In genomic region chr9:109500421-109500974, GRCh38 we compare ENCODE assay signal across 17 cellular contexts. TPM values are rescaled to one million over a fixed set of nuclear protein-coding genes. Genes with fewer than 3 reads are reported as not detected.
A peak's percentile ranks its signal among the peaks of the same experiment; 100 is the strongest.
DNase-seq lines count a peak whose midpoint lies in the region; ATAC-seq and TF ChIP-seq lines count a peak whose summit lies in the region.
"Had no signal": no experiment of that assay in that cellular context is flagged by ENCODE, and none has a peak within 500 bp of the region (broad histone marks: within the 10 kb centered on the region; RNA-seq: fewer than 3 reads in every experiment).

No MANE protein-coding gene starts in this region.

- H3K36me3 ChIP-seq in SK-N-SH (replicated peaks in 1 of 2; ENCODE audit: control insufficient read depth in 1 of 2, insufficient read depth in 2 of 2, low read length in 1 of 2) = no peaks in the 10 kb centered on the region
- H3K36me3 ChIP-seq in endocrine pancreas (ENCODE audit: control insufficient read depth, insufficient read depth, low read length) = no peaks in the 10 kb centered on the region
- H3K36me3 ChIP-seq in mucosa of stomach (ENCODE audit: control insufficient read depth, insufficient read depth, low read length) = no peaks in the 10 kb centered on the region
- H3K36me3 ChIP-seq in thyroid gland = no peaks in the 10 kb centered on the region
- H3K36me3 ChIP-seq in neuronal stem cell (replicated peaks in 1 of 2; ENCODE audit: control insufficient read depth in 2 of 2, insufficient read depth in 2 of 2, low read length in 2 of 2) = no peaks in the 10 kb centered on the region

- no peak overlapping the region for H2BK5ac ChIP-seq in neuronal stem cell (ENCODE audit: low read length)

- H2AK5ac ChIP-seq in neuronal stem cell (ENCODE audit: low read depth, low read length) = no peak overlapping the region

- no peak overlapping the region for H3K18ac ChIP-seq in neuronal stem cell (ENCODE audit: low read length)

- POLR2A ChIA-PET in SK-N-SH (lab: Yijun Ruan, JAX) = no interaction called here

- no peak for DNase-seq in SK-N-SH
- DNase-seq in thyroid gland = no peak
- no peak for DNase-seq in neuronal stem cell (ENCODE audit: low spot score)
- DNase-seq in cortex of kidney (lab: John Stamatoyannopoulos, UW) = no peak
- DNase-seq: activated CD8-positive, alpha-beta T cell treated with anti-CD3 and anti-CD28 coated beads for 36 hours; activated T-cell treated with anti-CD3 and anti-CD28 coated beads, Interleukin-2, amount 50 U/mL, for 48 hours; dermis blood vessel endothelial cell; DMS153; GOT3; KBM-7; naive B cell had no signal

- no peak overlapping the region for H2BK15ac ChIP-seq in neuronal stem cell (ENCODE audit: low read length)

- no peaks in the 10 kb centered on the region for H4K20me1 ChIP-seq in SK-N-SH (ENCODE audit: insufficient read depth)

- H3K4me1 ChIP-seq in SK-N-SH (ENCODE audit: control insufficient read depth in 1 of 2, insufficient read depth in 2 of 2, low read depth in 1 of 2, low read length in 1 of 2) (peaks cover 0 to 13% of the 10 kb centered on the region in 2 experiments; a peak in 2 of 4 replicates), endocrine pancreas (ENCODE audit: control insufficient read depth, insufficient read depth, low read length) (peaks cover 10% of the 10 kb centered on the region), mucosa of stomach (ENCODE audit: control insufficient read depth, insufficient read depth, low read length) (peaks cover 24% of the 10 kb centered on the region), thyroid gland (peaks cover 9 to 19% of the 10 kb centered on the region in 2 donors), neuronal stem cell (ENCODE audit: control insufficient read depth in 2 of 2, insufficient read depth in 1 of 2, low read depth in 1 of 2, low read length in 2 of 2) (peaks cover 0 to 7% of the 10 kb centered on the region in 2 donors)

- intact Hi-C loops in thyroid gland (cut with DNase I) = no loop called here

- ATAC-seq in SK-N-SH treated with all-trans-retinoic acid at 6 μM for 48 hours (no peak), HG03432 (IDR thresholded peaks at IDR 0.05; ENCODE audit: unreplicated experiment) (no peak)
- ATAC-seq: activated CD8-positive, alpha-beta T cell treated with anti-CD3 and anti-CD28 coated beads for 36 hours; stimulated activated effector memory CD8-positive, alpha-beta T cell treated with anti-CD3 and anti-CD28 coated beads, Interleukin-12 subunit alpha, Interleukin-12 subunit beta, amount 100 ng/mL, for 72 hours had no signal

- peaks cover 22% of the 10 kb centered on the region for H3K79me2 ChIP-seq in SK-N-SH (ENCODE audit: insufficient read depth)

- H4K8ac ChIP-seq in neuronal stem cell (ENCODE audit: low read depth, low read length) = no peak overlapping the region

- H3K4ac ChIP-seq in neuronal stem cell (ENCODE audit: low read length) = no peak overlapping the region

- CTCF ChIA-PET in SK-N-SH (lab: Yijun Ruan, JAX) = interaction anchor here (1.0 to 2.7 kb wide), 5 partner anchors 30 to 88 kb away, joined by 3 to 14 read pairs (median 6); no protein-coding TSS in a partner anchor

- TF ChIP-seq CTCF in SK-N-SH (IDR thresholded peaks at IDR 0.05) (no peak), thyroid gland (IDR thresholded peaks at IDR 0.05) (no peak)

- H3K9me3 ChIP-seq in SK-N-SH (no peaks in the 10 kb centered on the region), endocrine pancreas (ENCODE audit: control insufficient read depth, low read length) (no peaks in the 10 kb centered on the region), mucosa of stomach (ENCODE audit: control insufficient read depth, low read length) (no peaks in the 10 kb centered on the region), thyroid gland (no peaks in the 10 kb centered on the region), neuronal stem cell (replicated peaks in 1 of 2; ENCODE audit: control insufficient read depth in 2 of 2, insufficient read depth in 1 of 2, low read depth in 1 of 2, low read length in 2 of 2) (peaks cover 0 to 4% of the 10 kb centered on the region in 2 donors)

- H3K4me3 ChIP-seq in SK-N-SH (ENCODE audit: low read depth in 2 of 2, low read length in 1 of 2) = peak overlapping the region in 1 of 2 experiments; percentile 64; a peak in 3 of 4 replicates
- peak overlapping the region; percentile 89 for H3K4me3 ChIP-seq in endocrine pancreas (ENCODE audit: control insufficient read depth, insufficient read depth, low read length)
- H3K4me3 ChIP-seq in mucosa of stomach (ENCODE audit: low read length) = peak overlapping the region; percentile 20
- no peak overlapping the region for H3K4me3 ChIP-seq in thyroid gland (replicated peaks in 1 of 3)
- no peak overlapping the region for H3K4me3 ChIP-seq in neuronal stem cell (ENCODE audit: low read length in 2 of 2)

- H3K9ac ChIP-seq in SK-N-SH (0 out of 2 replicates have a peak overlapping the region, but pooled peaks have one; percentile 49), endocrine pancreas (ENCODE audit: control insufficient read depth, insufficient read depth, low read length) (peak overlapping the region; percentile 82), mucosa of stomach (ENCODE audit: low read length) (peak overlapping the region; percentile 60), neuronal stem cell (ENCODE audit: low read depth, low read length, poor library complexity) (no peak overlapping the region)

- no peak overlapping the region for H2BK120ac ChIP-seq in neuronal stem cell (ENCODE audit: low read depth, low read length)

- H3K27ac ChIP-seq in SK-N-SH (ENCODE audit: low read depth in 2 of 2, low read length in 1 of 2) = no peak overlapping the region
- peak overlapping the region in 2 of 3 donors; percentile 62 to 73 for H3K27ac ChIP-seq in thyroid gland
- no peak overlapping the region for H3K27ac ChIP-seq in neuronal stem cell (replicated peaks; ENCODE audit: low read length)
- H3K27ac ChIP-seq: C4-2B had no signal

- no peak for TF ChIP-seq EP300 in SK-N-SH (IDR thresholded peaks at IDR 0.05; ENCODE audit: borderline replicate concordance in 1 of 2, low read depth in 1 of 2, low read length in 1 of 2)

- H4K91ac ChIP-seq in neuronal stem cell (ENCODE audit: low read depth, low read length, poor library complexity) = no peak overlapping the region

- H3K9me2 ChIP-seq in SK-N-SH = no peaks in the 10 kb centered on the region

- H2AFZ ChIP-seq in SK-N-SH (ENCODE audit: low read depth) (peak overlapping the region; percentile 94), neuronal stem cell (ENCODE audit: low read length) (no peak overlapping the region)

- H3K4me2 ChIP-seq in SK-N-SH = peak overlapping the region; percentile 76
- H3K4me2 ChIP-seq in neuronal stem cell (ENCODE audit: insufficient read depth, low read length, poor library complexity, severe bottlenecking) = no peak overlapping the region

- no peak for TF ChIP-seq RAD21 in SK-N-SH (IDR thresholded peaks at IDR 0.05; ENCODE audit: low read length)

- TF ChIP-seq POLR2A in thyroid gland (IDR thresholded peaks at IDR 0.05) = no peak

- 38% methylated on average over 5 of the region's 5 CpGs for WGBS in SK-N-SH (ENCODE audit: low lambda C conversion rate)
- WGBS in thyroid gland, 2 donors = 75 to 79% methylated on average over 5 of the region's 5 CpGs
- WGBS in neuronal stem cell (ENCODE audit: extremely low coverage in 2 of 2, insufficient read length in 2 of 2, insufficient replicate concordance in 1 of 2), 2 donors = no CpG with 5 or more reads among the region's 5 CpGs

- no peak overlapping the region for H2BK12ac ChIP-seq in neuronal stem cell (ENCODE audit: low read length)

- H3K79me1 ChIP-seq in neuronal stem cell (ENCODE audit: low read depth, low read length) = no peaks in the 10 kb centered on the region

- peaks cover 5% of the 10 kb centered on the region for H3F3A ChIP-seq in SK-N-SH (replicated peaks; ENCODE audit: insufficient read depth)

- H3K14ac ChIP-seq in neuronal stem cell (ENCODE audit: low read length) = no peak overlapping the region

- H3K23ac ChIP-seq in neuronal stem cell (ENCODE audit: low read depth, low read length, poor library complexity) = no peak overlapping the region

- no peaks in the 10 kb centered on the region; the same call in 1 of the 2 replicates for H3K27me3 ChIP-seq in SK-N-SH (ENCODE audit: insufficient read depth)
- H3K27me3 ChIP-seq in endocrine pancreas (ENCODE audit: control insufficient read depth, insufficient read depth, low read length) = no peaks in the 10 kb centered on the region
- peaks cover 20% of the 10 kb centered on the region for H3K27me3 ChIP-seq in mucosa of stomach (ENCODE audit: control insufficient read depth, insufficient read depth, low read length)
- no peaks in the 10 kb centered on the region for H3K27me3 ChIP-seq in thyroid gland
- H3K27me3 ChIP-seq in neuronal stem cell (ENCODE audit: control insufficient read depth in 3 of 3, insufficient read depth in 3 of 3, low read depth in 1 of 3, low read length in 3 of 3) = peaks cover 12 to 92% (median 45%) of the 10 kb centered on the region in 3 experiments

TF ChIP-seq in SK-N-SH, 30 proteins besides CTCF, POLR2A, EP300 and RAD21 (continues in another document):
- TF ChIP-seq EZH2phosphoT487 (IDR thresholded peaks at IDR 0.05; ENCODE audit: borderline replicate concordance, low read depth) = no peak
- no peak for TF ChIP-seq FOXM1 (IDR thresholded peaks at IDR 0.05; ENCODE audit: low read depth)
- no peak for TF ChIP-seq ELF1 (IDR thresholded peaks at IDR 0.05)

TF ChIP-seq in SK-N-SH treated with all-trans-retinoic acid at 6 μM for 48 hours, 23 proteins besides CTCF, POLR2A, EP300 and RAD21 (continues in another document):
- no peak for TF ChIP-seq CSDC2 (CRISPR knock-in tag; IDR thresholded peaks at IDR 0.05)
- TF ChIP-seq RARB (CRISPR knock-in tag; IDR thresholded peaks at IDR 0.05) = no peak
- no peak for TF ChIP-seq PPARA (CRISPR knock-in tag; IDR thresholded peaks at IDR 0.05; ENCODE audit: borderline replicate concordance)
- TF ChIP-seq, protein P1, sequence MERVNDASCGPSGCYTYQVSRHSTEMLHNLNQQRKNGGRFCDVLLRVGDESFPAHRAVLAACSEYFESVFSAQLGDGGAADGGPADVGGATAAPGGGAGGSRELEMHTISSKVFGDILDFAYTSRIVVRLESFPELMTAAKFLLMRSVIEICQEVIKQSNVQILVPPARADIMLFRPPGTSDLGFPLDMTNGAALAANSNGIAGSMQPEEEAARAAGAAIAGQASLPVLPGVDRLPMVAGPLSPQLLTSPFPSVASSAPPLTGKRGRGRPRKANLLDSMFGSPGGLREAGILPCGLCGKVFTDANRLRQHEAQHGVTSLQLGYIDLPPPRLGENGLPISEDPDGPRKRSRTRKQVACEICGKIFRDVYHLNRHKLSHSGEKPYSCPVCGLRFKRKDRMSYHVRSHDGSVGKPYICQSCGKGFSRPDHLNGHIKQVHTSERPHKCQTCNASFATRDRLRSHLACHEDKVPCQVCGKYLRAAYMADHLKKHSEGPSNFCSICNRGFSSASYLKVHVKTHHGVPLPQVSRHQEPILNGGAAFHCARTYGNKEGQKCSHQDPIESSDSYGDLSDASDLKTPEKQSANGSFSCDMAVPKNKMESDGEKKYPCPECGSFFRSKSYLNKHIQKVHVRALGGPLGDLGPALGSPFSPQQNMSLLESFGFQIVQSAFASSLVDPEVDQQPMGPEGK (CRISPR knock-in tag; IDR thresholded peaks at IDR 0.05; ENCODE audit: borderline replicate concordance) = no peak

RNA-seq across cellular contexts. Expression of gene PTPN3, which starts 2.4 kb away (rescaled TPM):
- 7.5 and 7.8 TPM in 2 replicates for polyA plus RNA-seq in SK-N-SH (2012; rRNA removed)
- polyA plus RNA-seq in SK-N-SH (2012; cell fraction: cytosol; rRNA removed) = 5.5 and 5.6 TPM in 2 replicates
- 16.7 and 19.9 TPM in 2 replicates for polyA plus RNA-seq in SK-N-SH (2012; cell fraction: nucleus; rRNA removed)
- total RNA-seq in thyroid gland = 10 to 100 TPM; 18.6 to 22.0 (median 21.3) TPM
- 1.3 TPM for polyA plus RNA-seq in neuronal stem cell (2013, experiment 1 of 2)
- 1.2 TPM for polyA plus RNA-seq in neuronal stem cell (2013, experiment 2 of 2)

Comparison
In these comparisons a context has a peak if more than half of its experiments do, and no peak if none do; other contexts are left out.
1. H3K27ac ChIP-seq: peak in thyroid gland (2 of 3); none in SK-N-SH (0 of 2) and neuronal stem cell (single experiment).
2. H3K4me3 ChIP-seq: peak in endocrine pancreas (single experiment) and mucosa of stomach (single experiment); none in thyroid gland (0 of 3) and neuronal stem cell (0 of 2).